In the genomic region with DNA sequence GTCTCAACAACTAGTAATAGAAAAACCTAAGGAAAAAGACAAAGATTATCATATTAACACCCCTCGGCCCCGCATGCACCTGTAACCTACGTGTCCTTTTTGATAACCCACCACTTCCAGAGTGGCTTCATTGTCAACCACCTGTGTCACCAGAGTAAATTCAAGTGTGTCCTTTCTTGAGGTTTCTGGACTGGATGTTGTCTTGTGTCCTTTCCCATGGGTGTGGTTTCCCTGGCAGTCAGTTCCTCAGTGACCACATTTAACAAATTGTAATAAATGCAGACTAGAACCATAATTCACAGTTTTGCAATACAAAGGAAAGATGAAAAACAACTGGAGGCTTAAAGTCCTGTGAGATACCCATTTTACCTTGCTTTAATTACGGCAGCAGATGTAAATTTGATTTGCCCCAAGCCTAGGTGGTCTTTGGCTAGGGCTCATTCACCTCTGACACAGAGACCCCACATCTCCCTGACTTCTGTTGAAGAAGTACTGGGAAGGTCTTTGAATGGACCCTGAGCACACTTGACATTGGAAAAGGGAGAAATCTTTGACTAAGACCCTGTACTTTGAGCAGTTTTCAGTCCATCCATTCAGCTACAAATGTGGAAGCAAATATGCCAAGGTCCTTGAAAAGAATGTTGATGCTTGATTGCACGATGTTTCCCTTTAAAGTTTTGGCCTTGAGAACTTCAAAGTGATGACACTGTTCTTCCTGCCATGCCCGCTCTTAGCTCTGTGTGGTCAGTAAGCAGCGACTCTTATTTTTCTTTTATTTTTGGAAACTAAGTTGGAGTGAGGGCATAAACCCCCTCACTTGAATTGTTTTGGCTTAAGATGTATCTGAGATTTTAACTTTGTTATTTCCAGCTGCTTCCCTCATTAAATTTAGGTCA, we compare ENCODE assay signal across 1 cellular context.
TF ChIP-seq lines count a peak whose summit lies in the region.

No MANE protein-coding gene starts in this region.

TF ChIP-seq in HepG2, 621 proteins besides CTCF, POLR2A, EP300 and RAD21 (continued from another document and continues in another):
- TF ChIP-seq ZNF710 (CRISPR knock-in tag; IDR thresholded peaks at IDR 0.05; ENCODE audit: borderline replicate concordance) (peak; percentile 92; the same call in 1 of the 2 replicates), ZNF556 (CRISPR knock-in tag; IDR thresholded peaks at IDR 0.05; ENCODE audit: borderline replicate concordance) (peak; percentile 87; the same call in 1 of the 2 replicates), TCF12 (IDR thresholded peaks at IDR 0.05) (no peak), TCF12 (CRISPR knock-in tag; IDR thresholded peaks at IDR 0.05) (no peak), CENPX (CRISPR knock-in tag; IDR thresholded peaks at IDR 0.05) (no peak), ZNF264 (CRISPR knock-in tag; IDR thresholded peaks at IDR 0.05) (peak; percentile 97), CEBPG (CRISPR knock-in tag; IDR thresholded peaks at IDR 0.05) (peak; percentile 89), GZF1 (CRISPR knock-in tag; IDR thresholded peaks at IDR 0.05) (no peak), ZNF280D (CRISPR knock-in tag; IDR thresholded peaks at IDR 0.05) (peak; percentile 36; the same call in 1 of the 2 replicates), CHCHD3 (CRISPR knock-in tag; IDR thresholded peaks at IDR 0.05) (no peak), CC2D1A (CRISPR knock-in tag; IDR thresholded peaks at IDR 0.05) (no peak), SCMH1 (CRISPR knock-in tag; IDR thresholded peaks at IDR 0.05; ENCODE audit: borderline replicate concordance) (no peak), NR1H2 (CRISPR knock-in tag; IDR thresholded peaks at IDR 0.05; ENCODE audit: borderline replicate concordance, low read depth) (no peak), SP4 (CRISPR knock-in tag; IDR thresholded peaks at IDR 0.05) (no peak; the same call in 1 of the 2 replicates), ZNF552 (CRISPR knock-in tag; IDR thresholded peaks at IDR 0.05; ENCODE audit: borderline replicate concordance) (no peak), ARNT (IDR thresholded peaks at IDR 0.05) (no peak), ZNF678 (CRISPR knock-in tag; IDR thresholded peaks at IDR 0.05) (no peak), RBM22 (optimal IDR thresholded peaks at IDR 0.05; ENCODE audit: low read length) (no peak), KLF12 (CRISPR knock-in tag; IDR thresholded peaks at IDR 0.05; ENCODE audit: borderline replicate concordance) (no peak), GTF3A (CRISPR knock-in tag; conservative IDR thresholded peaks at IDR 0.05) (no peak), ZNF703 (CRISPR knock-in tag; IDR thresholded peaks at IDR 0.05; ENCODE audit: borderline replicate concordance) (no peak), SYNCRIP (IDR thresholded peaks at IDR 0.05; ENCODE audit: insufficient read depth, low read depth, low read length) (no peak), ZNF343 (CRISPR knock-in tag; IDR thresholded peaks at IDR 0.05) (no peak), MEF2D (CRISPR knock-in tag; IDR thresholded peaks at IDR 0.05) (peak; percentile 92), STAT6 (CRISPR knock-in tag; IDR thresholded peaks at IDR 0.05; ENCODE audit: borderline replicate concordance) (no peak), ARID2 (CRISPR knock-in tag; IDR thresholded peaks at IDR 0.05; ENCODE audit: borderline replicate concordance) (no peak), ZZZ3 (CRISPR knock-in tag; IDR thresholded peaks at IDR 0.05; ENCODE audit: borderline replicate concordance) (no peak), ZNF432 (CRISPR knock-in tag; IDR thresholded peaks at IDR 0.05; ENCODE audit: borderline replicate concordance) (no peak), ZBTB39 (CRISPR knock-in tag; IDR thresholded peaks at IDR 0.05) (no peak)
- TF ChIP-seq, protein P1, sequence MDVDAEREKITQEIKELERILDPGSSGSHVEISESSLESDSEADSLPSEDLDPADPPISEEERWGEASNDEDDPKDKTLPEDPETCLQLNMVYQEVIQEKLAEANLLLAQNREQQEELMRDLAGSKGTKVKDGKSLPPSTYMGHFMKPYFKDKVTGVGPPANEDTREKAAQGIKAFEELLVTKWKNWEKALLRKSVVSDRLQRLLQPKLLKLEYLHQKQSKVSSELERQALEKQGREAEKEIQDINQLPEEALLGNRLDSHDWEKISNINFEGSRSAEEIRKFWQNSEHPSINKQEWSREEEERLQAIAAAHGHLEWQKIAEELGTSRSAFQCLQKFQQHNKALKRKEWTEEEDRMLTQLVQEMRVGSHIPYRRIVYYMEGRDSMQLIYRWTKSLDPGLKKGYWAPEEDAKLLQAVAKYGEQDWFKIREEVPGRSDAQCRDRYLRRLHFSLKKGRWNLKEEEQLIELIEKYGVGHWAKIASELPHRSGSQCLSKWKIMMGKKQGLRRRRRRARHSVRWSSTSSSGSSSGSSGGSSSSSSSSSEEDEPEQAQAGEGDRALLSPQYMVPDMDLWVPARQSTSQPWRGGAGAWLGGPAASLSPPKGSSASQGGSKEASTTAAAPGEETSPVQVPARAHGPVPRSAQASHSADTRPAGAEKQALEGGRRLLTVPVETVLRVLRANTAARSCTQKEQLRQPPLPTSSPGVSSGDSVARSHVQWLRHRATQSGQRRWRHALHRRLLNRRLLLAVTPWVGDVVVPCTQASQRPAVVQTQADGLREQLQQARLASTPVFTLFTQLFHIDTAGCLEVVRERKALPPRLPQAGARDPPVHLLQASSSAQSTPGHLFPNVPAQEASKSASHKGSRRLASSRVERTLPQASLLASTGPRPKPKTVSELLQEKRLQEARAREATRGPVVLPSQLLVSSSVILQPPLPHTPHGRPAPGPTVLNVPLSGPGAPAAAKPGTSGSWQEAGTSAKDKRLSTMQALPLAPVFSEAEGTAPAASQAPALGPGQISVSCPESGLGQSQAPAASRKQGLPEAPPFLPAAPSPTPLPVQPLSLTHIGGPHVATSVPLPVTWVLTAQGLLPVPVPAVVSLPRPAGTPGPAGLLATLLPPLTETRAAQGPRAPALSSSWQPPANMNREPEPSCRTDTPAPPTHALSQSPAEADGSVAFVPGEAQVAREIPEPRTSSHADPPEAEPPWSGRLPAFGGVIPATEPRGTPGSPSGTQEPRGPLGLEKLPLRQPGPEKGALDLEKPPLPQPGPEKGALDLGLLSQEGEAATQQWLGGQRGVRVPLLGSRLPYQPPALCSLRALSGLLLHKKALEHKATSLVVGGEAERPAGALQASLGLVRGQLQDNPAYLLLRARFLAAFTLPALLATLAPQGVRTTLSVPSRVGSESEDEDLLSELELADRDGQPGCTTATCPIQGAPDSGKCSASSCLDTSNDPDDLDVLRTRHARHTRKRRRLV (CRISPR knock-in tag; IDR thresholded peaks at IDR 0.05) = no peak
- TF ChIP-seq, protein P2, sequence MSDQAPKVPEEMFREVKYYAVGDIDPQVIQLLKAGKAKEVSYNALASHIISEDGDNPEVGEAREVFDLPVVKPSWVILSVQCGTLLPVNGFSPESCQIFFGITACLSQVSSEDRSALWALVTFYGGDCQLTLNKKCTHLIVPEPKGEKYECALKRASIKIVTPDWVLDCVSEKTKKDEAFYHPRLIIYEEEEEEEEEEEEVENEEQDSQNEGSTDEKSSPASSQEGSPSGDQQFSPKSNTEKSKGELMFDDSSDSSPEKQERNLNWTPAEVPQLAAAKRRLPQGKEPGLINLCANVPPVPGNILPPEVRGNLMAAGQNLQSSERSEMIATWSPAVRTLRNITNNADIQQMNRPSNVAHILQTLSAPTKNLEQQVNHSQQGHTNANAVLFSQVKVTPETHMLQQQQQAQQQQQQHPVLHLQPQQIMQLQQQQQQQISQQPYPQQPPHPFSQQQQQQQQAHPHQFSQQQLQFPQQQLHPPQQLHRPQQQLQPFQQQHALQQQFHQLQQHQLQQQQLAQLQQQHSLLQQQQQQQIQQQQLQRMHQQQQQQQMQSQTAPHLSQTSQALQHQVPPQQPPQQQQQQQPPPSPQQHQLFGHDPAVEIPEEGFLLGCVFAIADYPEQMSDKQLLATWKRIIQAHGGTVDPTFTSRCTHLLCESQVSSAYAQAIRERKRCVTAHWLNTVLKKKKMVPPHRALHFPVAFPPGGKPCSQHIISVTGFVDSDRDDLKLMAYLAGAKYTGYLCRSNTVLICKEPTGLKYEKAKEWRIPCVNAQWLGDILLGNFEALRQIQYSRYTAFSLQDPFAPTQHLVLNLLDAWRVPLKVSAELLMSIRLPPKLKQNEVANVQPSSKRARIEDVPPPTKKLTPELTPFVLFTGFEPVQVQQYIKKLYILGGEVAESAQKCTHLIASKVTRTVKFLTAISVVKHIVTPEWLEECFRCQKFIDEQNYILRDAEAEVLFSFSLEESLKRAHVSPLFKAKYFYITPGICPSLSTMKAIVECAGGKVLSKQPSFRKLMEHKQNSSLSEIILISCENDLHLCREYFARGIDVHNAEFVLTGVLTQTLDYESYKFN (CRISPR knock-in tag; conservative IDR thresholded peaks at IDR 0.05) = peak; percentile 98
- TF ChIP-seq, protein P3, sequence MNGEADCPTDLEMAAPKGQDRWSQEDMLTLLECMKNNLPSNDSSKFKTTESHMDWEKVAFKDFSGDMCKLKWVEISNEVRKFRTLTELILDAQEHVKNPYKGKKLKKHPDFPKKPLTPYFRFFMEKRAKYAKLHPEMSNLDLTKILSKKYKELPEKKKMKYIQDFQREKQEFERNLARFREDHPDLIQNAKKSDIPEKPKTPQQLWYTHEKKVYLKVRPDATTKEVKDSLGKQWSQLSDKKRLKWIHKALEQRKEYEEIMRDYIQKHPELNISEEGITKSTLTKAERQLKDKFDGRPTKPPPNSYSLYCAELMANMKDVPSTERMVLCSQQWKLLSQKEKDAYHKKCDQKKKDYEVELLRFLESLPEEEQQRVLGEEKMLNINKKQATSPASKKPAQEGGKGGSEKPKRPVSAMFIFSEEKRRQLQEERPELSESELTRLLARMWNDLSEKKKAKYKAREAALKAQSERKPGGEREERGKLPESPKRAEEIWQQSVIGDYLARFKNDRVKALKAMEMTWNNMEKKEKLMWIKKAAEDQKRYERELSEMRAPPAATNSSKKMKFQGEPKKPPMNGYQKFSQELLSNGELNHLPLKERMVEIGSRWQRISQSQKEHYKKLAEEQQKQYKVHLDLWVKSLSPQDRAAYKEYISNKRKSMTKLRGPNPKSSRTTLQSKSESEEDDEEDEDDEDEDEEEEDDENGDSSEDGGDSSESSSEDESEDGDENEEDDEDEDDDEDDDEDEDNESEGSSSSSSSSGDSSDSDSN (CRISPR knock-in tag; IDR thresholded peaks at IDR 0.05) = no peak
